Comparison of ENCODE assay signal across 1 cellular context in genomic region chr9:113520109-113520642, GRCh38.
TF ChIP-seq lines count a peak whose summit lies in the region.

No MANE protein-coding gene starts in this region.

TF ChIP-seq in GM12878, 131 proteins besides CTCF, POLR2A, EP300 and RAD21 (continued from another document):
- TF ChIP-seq NFIC (IDR thresholded peaks at IDR 0.05; ENCODE audit: low read depth, low read length) (peak; percentile 57; the same call in 1 of the 2 replicates), MYB (IDR thresholded peaks at IDR 0.05; ENCODE audit: borderline replicate concordance, low read depth, low read length) (no peak), NR2C2 (IDR thresholded peaks at IDR 0.05; ENCODE audit: borderline replicate concordance, control insufficient read depth, insufficient read length, low read depth) (no peak), BHLHE40 (IDR thresholded peaks at IDR 0.05; ENCODE audit: borderline replicate concordance in 1 of 2, low read depth in 2 of 2, low read length in 1 of 2) (peak in 1 of 2 experiments; percentile 78; a peak in 2 of 4 replicates), ZNF217 (IDR thresholded peaks at IDR 0.05) (no peak), BCL11A (IDR thresholded peaks at IDR 0.05; ENCODE audit: low read depth, low read length) (no peak), POLR2AphosphoS2 (IDR thresholded peaks at IDR 0.05; ENCODE audit: low read depth, low read length) (peak; percentile 69; the same call in 1 of the 2 replicates), RAD51 (IDR thresholded peaks at IDR 0.05) (no peak), KLF5 (IDR thresholded peaks at IDR 0.05; ENCODE audit: partially characterized antibody) (peak; percentile 83), BCLAF1 (IDR thresholded peaks at IDR 0.05) (no peak), ESRRA (IDR thresholded peaks at IDR 0.05; ENCODE audit: low read length) (no peak), CBX5 (IDR thresholded peaks at IDR 0.05; ENCODE audit: low read depth) (no peak), TBL1XR1 (IDR thresholded peaks at IDR 0.05; ENCODE audit: low read depth, low read length) (no peak), MXI1 (IDR thresholded peaks at IDR 0.05; ENCODE audit: low read depth, low read length) (peak; percentile 41; the same call in 1 of the 2 replicates), MEF2B (IDR thresholded peaks at IDR 0.05; ENCODE audit: partially characterized antibody, poor library complexity, severe bottlenecking) (peak; percentile 81), USF2 (IDR thresholded peaks at IDR 0.05; ENCODE audit: borderline replicate concordance, low read depth, low read length) (no peak), PBX3 (IDR thresholded peaks at IDR 0.05; ENCODE audit: insufficient replicate concordance, low read depth, low read length) (no peak), ZNF687 (IDR thresholded peaks at IDR 0.05) (no peak; the same call in none of the 2 replicates), KDM1A (IDR thresholded peaks at IDR 0.05; ENCODE audit: borderline replicate concordance) (no peak), WRNIP1 (IDR thresholded peaks at IDR 0.05; ENCODE audit: borderline replicate concordance, low read depth, low read length) (no peak), IKZF2 (IDR thresholded peaks at IDR 0.05) (peak; percentile 78 to 84; a peak in 3 of 4 replicates), STAT3 (IDR thresholded peaks at IDR 0.05; ENCODE audit: low read depth, low read length) (no peak), MYC (IDR thresholded peaks at IDR 0.05; ENCODE audit: insufficient read depth, insufficient read length, insufficient replicate concordance, low read length, severe bottlenecking) (no peak)
